Comparison of ENCODE assay signal across 8 cellular contexts in the genomic region with DNA sequence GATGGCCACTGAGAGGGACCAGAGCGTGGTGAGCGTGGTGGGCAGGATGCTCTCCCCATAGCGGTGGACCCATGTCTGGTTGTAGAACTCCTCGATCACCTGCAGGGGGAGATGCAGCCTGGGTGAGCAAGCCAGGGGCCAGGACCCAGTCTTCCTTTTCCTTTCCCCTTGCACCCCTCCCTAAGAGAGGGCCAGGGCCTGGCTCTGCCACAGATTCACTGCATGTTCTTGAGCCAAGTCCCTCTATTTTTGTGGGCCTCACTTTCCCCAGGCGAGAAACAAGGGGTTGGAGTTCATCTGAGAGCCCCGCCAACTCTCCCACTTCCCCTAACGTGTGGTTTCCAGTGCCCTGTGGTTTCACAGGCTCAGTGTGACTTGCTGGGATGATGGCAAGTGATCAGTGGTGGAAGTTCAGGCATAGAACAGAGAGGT. TPM values are rescaled to one million over a fixed set of nuclear protein-coding genes. Genes with fewer than 3 reads are reported as not detected.
A peak's percentile ranks its signal among the peaks of the same experiment; 100 is the strongest.
DNase-seq lines count a peak whose midpoint lies in the region; ATAC-seq, FAIRE-seq and TF ChIP-seq lines count a peak whose summit lies in the region.

No MANE protein-coding gene starts in this region.

- FAIRE-seq in HTR-8/SVneo (lab: Jason Lieb, UNC), result no peak

- H3K27ac Mint-ChIP-seq in T-cell, result peak overlapping the region; percentile 94 to 97

- peak overlapping the region; percentile 65 to 85 (median 66) for H3K4me3 Mint-ChIP-seq in T-cell

- peak overlapping the region in 2 of 4 donors; percentile 72 to 82 for H3K27ac ChIP-seq in body of pancreas
- H3K27ac ChIP-seq in stomach, result peak overlapping the region; percentile 4 to 91 (median 81)

- WGBS in body of pancreas, 2 donors, result 65 to 69% methylated on average over 6 to 7 of the region's 7 CpGs
- WGBS in stomach, 5 donors, result 44 to 72% (median 69%) methylated on average over 6 to 7 of the region's 7 CpGs

- DNase-seq in Daoy (ENCODE audit: low read depth), result peak; percentile 62
- peak; percentile 51 for DNase-seq in HTR-8/SVneo (ENCODE audit: insufficient read length, low spot score)
- DNase-seq in T-cell, result peak in 32 of 34 experiments; percentile 37 to 62 (median 49)
- DNase-seq in body of pancreas, result peak in 2 of 4 donors; percentile 25 to 51
- DNase-seq in kidney epithelial cell (ENCODE audit: low read depth), result no peak
- DNase-seq in stomach, result no peak
- no peak for DNase-seq in omental fat pad (ENCODE audit: low spot score)

- no peaks in the 10 kb centered on the region for H3K9me3 Mint-ChIP-seq in T-cell

- H3K27me3 Mint-ChIP-seq in T-cell, result no peaks in the 10 kb centered on the region

- H3K9me3 ChIP-seq in body of pancreas (no peaks in the 10 kb centered on the region), stomach (no peaks in the 10 kb centered on the region)

- peaks cover 46% of the 10 kb centered on the region for H3K36me3 Mint-ChIP-seq in T-cell

- POLR2A ChIA-PET in T-cell (lab: Charles Lee), result no interaction called here

- TF ChIP-seq POLR2A in body of pancreas (IDR thresholded peaks at IDR 0.05), result no peak
- no peak for TF ChIP-seq POLR2A in stomach (IDR thresholded peaks at IDR 0.05)

- TF ChIP-seq CTCF in body of pancreas (IDR thresholded peaks at IDR 0.05) (peak in 6 of 7 experiments; percentile 32 to 57 (median 50)), kidney epithelial cell (IDR thresholded peaks at IDR 0.05; ENCODE audit: insufficient read depth, low read length, poor library complexity, severe bottlenecking) (peak; percentile 64), stomach (IDR thresholded peaks at IDR 0.05) (peak in 5 of 7 experiments; percentile 3 to 52 (median 44)), omental fat pad (IDR thresholded peaks at IDR 0.05) (no peak)

- intact Hi-C loops in body of pancreas (cut with DNase I) (no loop called here), stomach (cut with DNase I; ENCODE audit: low total_unique reads) (loop anchor here (10.0 kb wide), 1 partner anchor 134 kb away; no protein-coding TSS in a partner anchor)

- no peak overlapping the region for H3K4me3 ChIP-seq in body of pancreas
- H3K4me3 ChIP-seq in kidney epithelial cell (ENCODE audit: low read depth, low read length), result no peak overlapping the region
- no peak overlapping the region for H3K4me3 ChIP-seq in stomach

- H3K27me3 ChIP-seq in body of pancreas, result no peaks in the 10 kb centered on the region
- H3K27me3 ChIP-seq in kidney epithelial cell (ENCODE audit: control insufficient read depth, insufficient read depth, low read length), result no peaks in the 10 kb centered on the region
- no peaks in the 10 kb centered on the region for H3K27me3 ChIP-seq in stomach

- ATAC-seq in T-cell (replicated peaks in 1 of 4), result peak; percentile 21 to 55 (median 40)
- ATAC-seq in body of pancreas, result no peak
- ATAC-seq in HG03469 (IDR thresholded peaks at IDR 0.05; ENCODE audit: unreplicated experiment), result no peak
- no peak for ATAC-seq in omental fat pad (ENCODE audit: low FRiP score)

- H3K4me1 ChIP-seq in body of pancreas (peaks cover 9% of the 10 kb centered on the region), stomach (peaks cover 28 to 58% (median 49%) of the 10 kb centered on the region in 4 donors)

- peaks cover 56 to 76% (median 68%) of the 10 kb centered on the region in 3 donors for H3K4me1 Mint-ChIP-seq in T-cell

- H3K36me3 ChIP-seq in body of pancreas (replicated peaks in 1 of 2; ENCODE audit: insufficient read depth in 1 of 2, low read depth in 2 of 2) (peaks cover 0 to 2% of the 10 kb centered on the region in 2 donors), kidney epithelial cell (ENCODE audit: control insufficient read depth, insufficient read depth, low read length) (peaks cover 17% of the 10 kb centered on the region), stomach (peaks cover 31 to 55% (median 46%) of the 10 kb centered on the region in 4 donors)

- CTCF ChIA-PET in T-cell (lab: Charles Lee), result interaction anchor here in 1 of 2 donors (0.7 to 1.8 kb wide), 5 partner anchors 8 to 1618 kb away, joined by 4 to 11 read pairs (median 5); no protein-coding TSS in a partner anchor

- no peak for TF ChIP-seq EP300 in stomach (IDR thresholded peaks at IDR 0.05)

RNA-seq across cellular contexts. Expression of gene SLC2A1, which starts 27.5 kb away (rescaled TPM):
- 193 and 305 TPM in 2 replicates for total RNA-seq in Daoy (2014; rRNA removed; shearing (Covaris generic))
- total RNA-seq in T-cell, result 10 to 100 TPM; 72.0 to 91.7 (median 83.9) TPM
- total RNA-seq in body of pancreas, result 10 to 100 TPM in 1 of 2 donors, 1 to 10 TPM in 1; 4.2 to 13.2 TPM
- total RNA-seq in kidney epithelial cell, result 573 and 1,021 TPM in 2 replicates
- total RNA-seq in stomach, result 10 to 100 TPM in 3 of 5 donors, 1 to 10 TPM in 2; 1.2 to 32.5 (median 28.1) TPM
- 10 to 100 TPM in 1 of 3 donors, 1 to 10 TPM in 2; 4.3 to 39.8 (median 8.4) TPM for polyA plus RNA-seq in stomach
- total RNA-seq in omental fat pad, result 10 to 100 TPM; 13.4 to 71.5 (median 48.0) TPM

Comparison
In these comparisons a context has a peak if more than half of its experiments do, and no peak if none do; other contexts are left out.
1. DNase-seq: peak in Daoy (single experiment), HTR-8/SVneo (single experiment) and T-cell (32 of 34); none in kidney epithelial cell (single experiment), stomach (single experiment) and omental fat pad (single experiment).
2. ATAC-seq: peak in T-cell (4 of 4); none in body of pancreas (single experiment), HG03469 (single experiment) and omental fat pad (single experiment).
3. CTCF ChIP-seq: peak in body of pancreas (6 of 7), kidney epithelial cell (single experiment) and stomach (5 of 7); none in omental fat pad (0 of 3).